25 cellular contexts compared by ENCODE assay signal in genomic region chr17:65227637-65228036, GRCh38.
"Had no signal": no experiment of that assay in that cellular context is flagged by ENCODE, and none has a peak within 500 bp of the region (broad histone marks: within the 10 kb centered on the region; RNA-seq: fewer than 3 reads in every experiment).

No MANE protein-coding gene starts in this region.

- DNase-seq: activated CD4-positive, alpha-beta T cell treated with anti-CD3 and anti-CD28 coated beads, Interleukin-2, amount 50 U/mL, for 1 hour; activated CD4-positive, CD25-positive, alpha-beta regulatory T cell treated with anti-CD3 and anti-CD28 coated beads, Interleukin-2, amount 50 U/mL, for 72 hours; activated CD8-positive, alpha-beta memory T cell treated with anti-CD3 and anti-CD28 coated beads, Interleukin-2, amount 50 U/mL, for 4 hours; activated gamma-delta T cell; activated T-cell treated with anti-CD3 and anti-CD28 coated beads, Interleukin-2, amount 50 U/mL, for 1 hour; esophagus squamous epithelium; foreskin melanocyte; heart right ventricle; kidney glomerular epithelial cell; lower lobe of right lung; mesenchymal stem cell; stimulated activated CD4-positive, alpha-beta T cell treated with anti-CD3 and anti-CD28 coated beads, Interleukin-12 subunit alpha, Interleukin-12 subunit beta, amount 100 ng/mL, for 4 hours; stimulated activated CD4-positive, alpha-beta T cell treated with anti-CD3 and anti-CD28 coated beads, Interleukin-4, amount 100 ng/mL, for 1 hour; stimulated activated naive CD8-positive, alpha-beta T cell treated with anti-CD3 and anti-CD28 coated beads, Interleukin-15, Interleukin-2, amounts not matched to agents 100 U/mL and 50 U/mL, for 24 hours; SW 1271 had no signal

- H3K9me3 Mint-ChIP-seq: activated naive CD4-positive, alpha-beta T cell treated with anti-CD3 and anti-CD28 coated beads, Interleukin-2, amount 50 U/mL, for 24 hours; activated T-helper 1 cell treated with anti-CD3 and anti-CD28 coated beads, Interleukin-12 subunit alpha, Interleukin-12 subunit beta, Interleukin-2, Interleukin-4 antibody, amounts not matched to agents 30 ng/mL and 10 ng/mL and 1 ng/mL, durations not matched to agents 14 hours and 24 hours and 36 hours; central memory CD8-positive, alpha-beta T cell; dendritic cell treated with granulocyte-macrophage colony-stimulating factor and Interleukin-4, amounts not matched to agents 40 ng/mL and 50 ng/mL, for 4 days; nephron; T-helper 1 cell treated with Interleukin-12 subunit alpha and Interleukin-12 subunit beta and Interleukin-4 antibody, amounts not matched to agents 30 μg/mL and 1 μg/mL, for 36 hours had no signal

- H3K27ac Mint-ChIP-seq: activated naive CD4-positive, alpha-beta T cell treated with anti-CD3 and anti-CD28 coated beads, Interleukin-2, amount 50 U/mL, for 24 hours; activated T-helper 1 cell treated with anti-CD3 and anti-CD28 coated beads, Interleukin-12 subunit alpha, Interleukin-12 subunit beta, Interleukin-2, Interleukin-4 antibody, amounts not matched to agents 30 ng/mL and 10 ng/mL and 1 ng/mL, durations not matched to agents 14 hours and 24 hours and 36 hours had no signal

- H3K27me3 Mint-ChIP-seq: activated naive CD4-positive, alpha-beta T cell treated with anti-CD3 and anti-CD28 coated beads, Interleukin-2, amount 50 U/mL, for 24 hours; central memory CD8-positive, alpha-beta T cell had no signal

- H3K4me3 Mint-ChIP-seq: activated naive CD4-positive, alpha-beta T cell treated with anti-CD3 and anti-CD28 coated beads, Interleukin-2, amount 50 U/mL, for 24 hours; activated T-helper 1 cell treated with anti-CD3 and anti-CD28 coated beads, Interleukin-12 subunit alpha, Interleukin-12 subunit beta, Interleukin-2, Interleukin-4 antibody, amounts not matched to agents 30 ng/mL and 10 ng/mL and 1 ng/mL, durations not matched to agents 14 hours and 24 hours and 36 hours; dendritic cell treated with granulocyte-macrophage colony-stimulating factor and Interleukin-4, amounts not matched to agents 40 ng/mL and 50 ng/mL, for 4 days; nephron; T-helper 1 cell treated with Interleukin-12 subunit alpha and Interleukin-12 subunit beta and Interleukin-4 antibody, amounts not matched to agents 30 μg/mL and 1 μg/mL, for 36 hours had no signal

- H3K36me3 ChIP-seq: esophagus squamous epithelium, heart right ventricle, lower lobe of right lung, neutrophil had no signal

- H3K4me3 ChIP-seq: esophagus squamous epithelium, heart right ventricle, lower lobe of right lung, skin epidermis, testis had no signal

- H3K36me3 Mint-ChIP-seq: activated naive CD4-positive, alpha-beta T cell treated with anti-CD3 and anti-CD28 coated beads, Interleukin-2, amount 50 U/mL, for 24 hours had no signal

- H3K27me3 ChIP-seq: testis had no signal

- H3K27ac ChIP-seq: epithelial cell of prostate, esophagus squamous epithelium, heart right ventricle, lower lobe of right lung, neutrophil, skin epidermis, testis had no signal

- H3K9me3 ChIP-seq: esophagus squamous epithelium, heart right ventricle, lower lobe of right lung, neutrophil, testis had no signal
